ENCODE assay signal across 18 cellular contexts in genomic region chr2:84181927-84182326, GRCh38.
"Had no signal": no experiment of that assay in that cellular context is flagged by ENCODE, and none has a peak within 500 bp of the region (broad histone marks: within the 10 kb centered on the region; RNA-seq: fewer than 3 reads in every experiment).

No MANE protein-coding gene starts in this region.

- H3K36me3 ChIP-seq: SJCRH30 had no signal

- H3K27me3 ChIP-seq: SJCRH30 had no signal

- H3K27ac Mint-ChIP-seq: IgD-negative memory B cell had no signal

- H3K4me3 ChIP-seq: K562, SJCRH30 had no signal

- FAIRE-seq: K562, RCC 7860 had no signal

- H3K9me3 ChIP-seq: SJCRH30 had no signal

- H3K9ac ChIP-seq: KMS-11 had no signal

- H3K27me3 Mint-ChIP-seq: IgD-negative memory B cell had no signal

- H3K4me2 ChIP-seq: KMS-11 had no signal

- DNase-seq: Kasumi-1, MM.1S, NCI-H1092 treated with DMSO at 0.1 percent for 48 hours, NCI-H1436, NCI-H187, NCI-H2029, NCI-H2081 treated with DMSO at 0.1 percent for 48 hours, NCI-H2227 treated with DMSO at 0.1 percent for 48 hours, NCI-H524, NCI-H526 treated with DMSO at 0.1 percent for 48 hours, NCI-H774, RPMI8226, SHP77 treated with DMSO at 0.1 percent for 48 hours, SJCRH30 had no signal

- H3K27ac ChIP-seq: KMS-11, SJCRH30 had no signal

- ATAC-seq: K562 had no signal

- H3K4me1 ChIP-seq: SJCRH30 had no signal

- H3K4me3 Mint-ChIP-seq: IgD-negative memory B cell had no signal

- H3K9me3 Mint-ChIP-seq: IgD-negative memory B cell had no signal
